ENCODE assay signal across 24 cellular contexts in the genomic region with DNA sequence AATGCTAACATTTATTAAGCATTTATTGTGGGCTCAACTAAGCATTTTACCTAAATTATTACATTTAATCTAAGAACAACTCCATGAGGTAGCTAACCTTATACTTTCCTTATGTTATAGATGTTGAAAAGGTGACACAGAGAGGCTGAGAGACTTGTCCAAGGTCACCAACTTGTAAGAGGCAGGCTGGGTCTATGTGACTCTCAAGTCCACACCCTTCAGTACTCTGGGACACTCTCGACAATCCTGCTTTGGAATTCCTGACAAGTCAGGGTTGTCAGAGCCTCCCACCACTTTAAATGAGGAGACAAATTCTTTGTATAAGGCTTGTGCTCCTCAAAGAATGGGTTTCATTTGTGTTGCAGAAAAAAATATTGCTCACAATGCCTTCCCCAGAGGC.
"Had no signal": no experiment of that assay in that cellular context is flagged by ENCODE, and none has a peak within 500 bp of the region (broad histone marks: within the 10 kb centered on the region; RNA-seq: fewer than 3 reads in every experiment).

No MANE protein-coding gene starts in this region.

- H3K27me3 ChIP-seq: dorsolateral prefrontal cortex, gastrocnemius medialis, pancreas had no signal

- H3K4me2 ChIP-seq: smooth muscle cell had no signal

- H3K4me1 ChIP-seq: suprapubic skin had no signal

- H3K9me3 ChIP-seq: gastrocnemius medialis, mucosa of descending colon, neutrophil, pancreas, suprapubic skin had no signal

- DNase-seq: dorsolateral prefrontal cortex; effector CD8-positive, alpha-beta T cell; endodermal cell; foreskin fibroblast; gastrocnemius medialis; kidney; left cardiac atrium; mucosa of descending colon; naive B cell; pancreas; stimulated activated CD4-positive, alpha-beta T cell treated with anti-CD3 and anti-CD28 coated beads, Interleukin-12 subunit alpha, Interleukin-12 subunit beta, amount 100 ng/mL, for 4 hours; stimulated activated CD4-positive, alpha-beta T cell treated with anti-CD3 and anti-CD28 coated beads, Interleukin-1b, Interleukin-23, amount 100 ng/mL, for 48 hours; stimulated activated CD4-positive, alpha-beta T cell treated with anti-CD3 and anti-CD28 coated beads, Interleukin-4, amount 100 ng/mL, for 1 hour; stimulated activated CD8-positive, alpha-beta memory T cell treated with anti-CD3 and anti-CD28 coated beads, Interleukin-4, amount 100 ng/mL, for 48 hours; stimulated activated naive CD4-positive, alpha-beta T cell; stimulated activated naive CD8-positive, alpha-beta T cell treated with anti-CD3 and anti-CD28 coated beads, Interleukin-15, amount 100 ng/mL, for 72 hours; trophoblast cell had no signal

- H3K27ac ChIP-seq: dorsolateral prefrontal cortex, epithelial cell of prostate, gastrocnemius medialis, neutrophil, pancreas, suprapubic skin had no signal

- H3K36me3 ChIP-seq: gastrocnemius medialis, neutrophil, pancreas, suprapubic skin had no signal

- H3K4me3 ChIP-seq: dorsolateral prefrontal cortex, gastrocnemius medialis, lung, mucosa of descending colon, pancreas, smooth muscle cell, suprapubic skin had no signal

- ATAC-seq: esophagus mucosa; gastrocnemius medialis; mucosa of descending colon; sciatic nerve; stimulated activated naive CD8-positive, alpha-beta T cell treated with anti-CD3 and anti-CD28 coated beads, Interleukin-15, amount 100 ng/mL, for 72 hours had no signal
